8 cellular contexts compared by ENCODE assay signal in the genomic region with DNA sequence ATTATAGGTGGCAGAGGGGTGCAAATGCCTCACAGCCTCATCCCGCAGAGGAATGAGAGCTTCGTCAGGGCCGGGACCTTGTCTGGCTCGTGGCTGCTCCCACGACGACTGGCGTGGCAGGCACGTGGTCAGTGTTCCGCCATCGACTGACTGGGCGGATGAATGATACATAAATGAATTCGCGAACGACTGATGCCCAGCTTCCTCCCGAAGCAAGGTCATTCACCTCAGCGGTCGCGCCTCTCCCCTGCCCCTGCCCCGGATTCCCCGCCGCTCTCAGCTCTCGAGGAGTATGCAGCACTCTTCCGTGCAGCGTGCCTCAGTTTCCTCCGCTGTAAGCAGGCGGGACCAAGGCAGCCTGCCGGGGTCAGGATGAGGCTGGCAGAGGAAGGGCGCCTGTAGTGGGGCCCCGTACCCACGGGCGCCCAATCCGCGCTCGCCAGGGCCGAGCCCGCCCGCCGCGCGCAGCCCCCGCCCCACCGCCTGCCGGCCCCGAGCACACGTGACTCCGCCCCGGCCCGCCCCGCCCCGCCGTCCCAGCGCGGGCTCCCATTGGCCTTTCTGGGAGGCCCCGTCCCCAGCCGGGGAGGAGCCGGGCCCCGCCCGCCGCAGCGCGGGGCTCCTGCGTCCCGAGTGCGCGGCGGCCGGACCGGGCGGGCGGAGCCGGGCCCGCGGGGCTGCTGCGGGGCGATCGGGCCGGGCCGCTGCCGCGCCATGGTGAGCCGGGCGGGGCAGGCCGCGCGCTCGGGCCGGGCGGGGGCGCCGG. TPM values are rescaled to one million over a fixed set of nuclear protein-coding genes. Genes with fewer than 3 reads are reported as not detected.
DNase-seq lines count a peak whose midpoint lies in the region; ATAC-seq and TF ChIP-seq lines count a peak whose summit lies in the region.

Gene SNN, plus strand, starts transcription at position 632 of the 766 bp plus-strand sequence. CDS start 7,605 bp downstream, outside the sequence.

- peak; percentile 68 for ATAC-seq in HG02981 (IDR thresholded peaks at IDR 0.05; ENCODE audit: unreplicated experiment)

- H3K27ac Mint-ChIP-seq in chondrocyte (ENCODE audit: unreplicated experiment): no peak within 1 kb of the TSS

- H3K4me1 Mint-ChIP-seq in chondrocyte (ENCODE audit: low read depth): peaks cover 19% of the 10 kb centered on the region

- peak; percentile 2 to 64 for DNase-seq in NCI-H187 (lab: John Stamatoyannopoulos, UW)
- DNase-seq in NCI-H187 treated with DMSO at 0.1 percent for 48 hours (lab: John Stamatoyannopoulos, UW): no peak
- peak; percentile 90 for DNase-seq in NCI-H345 (lab: John Stamatoyannopoulos, UW)
- peak; percentile 77 for DNase-seq in activated CD4-positive, alpha-beta T cell treated with anti-CD3 and anti-CD28 coated beads for 24 hours (ENCODE audit: low read depth in 2 of 2)
- DNase-seq in chondrocyte (ENCODE audit: low spot score): no peak
- DNase-seq in kidney tubule cell (ENCODE audit: low spot score): peak; percentile 86
- DNase-seq in stimulated activated CD4-positive, alpha-beta T cell treated with anti-CD3 and anti-CD28 coated beads, Interleukin-15, amount 100 ng/mL, for 48 hours (ENCODE audit: low read depth in 2 of 2): peak; percentile 72 to 83

- no peaks in the 10 kb centered on the region for H3K9me3 Mint-ChIP-seq in chondrocyte (ENCODE audit: low read depth)

- no peaks in the 10 kb centered on the region for H3K36me3 Mint-ChIP-seq in chondrocyte (ENCODE audit: low read depth)

- H3K27me3 Mint-ChIP-seq in chondrocyte (ENCODE audit: low read depth): no peaks in the 10 kb centered on the region

- H3K4me3 Mint-ChIP-seq in chondrocyte (ENCODE audit: unreplicated experiment): peak within 1 kb of the TSS; percentile 67

- TF ChIP-seq CTCF in chondrocyte (IDR thresholded peaks at IDR 0.05): no peak

RNA-seq across cellular contexts. Expression of gene SNN, which starts in this region (rescaled TPM):
- 12.5 to 15.3 TPM (median 14.0 TPM) in 3 replicates for total RNA-seq in chondrocyte

Comparison
In these comparisons a context has a peak if more than half of its experiments do, and no peak if none do; other contexts are left out.
1. DNase-seq: peak in NCI-H187 (2 of 2), NCI-H345 (single experiment), activated CD4-positive, alpha-beta T cell treated with anti-CD3 and anti-CD28 coated beads for 24 hours (2 of 2), kidney tubule cell (single experiment) and stimulated activated CD4-positive, alpha-beta T cell treated with anti-CD3 and anti-CD28 coated beads, Interleukin-15, amount 100 ng/mL, for 48 hours (2 of 2); none in NCI-H187 treated with DMSO at 0.1 percent for 48 hours (single experiment) and chondrocyte (single experiment).